ENCODE assay signal across 8 cellular contexts in the genomic region with DNA sequence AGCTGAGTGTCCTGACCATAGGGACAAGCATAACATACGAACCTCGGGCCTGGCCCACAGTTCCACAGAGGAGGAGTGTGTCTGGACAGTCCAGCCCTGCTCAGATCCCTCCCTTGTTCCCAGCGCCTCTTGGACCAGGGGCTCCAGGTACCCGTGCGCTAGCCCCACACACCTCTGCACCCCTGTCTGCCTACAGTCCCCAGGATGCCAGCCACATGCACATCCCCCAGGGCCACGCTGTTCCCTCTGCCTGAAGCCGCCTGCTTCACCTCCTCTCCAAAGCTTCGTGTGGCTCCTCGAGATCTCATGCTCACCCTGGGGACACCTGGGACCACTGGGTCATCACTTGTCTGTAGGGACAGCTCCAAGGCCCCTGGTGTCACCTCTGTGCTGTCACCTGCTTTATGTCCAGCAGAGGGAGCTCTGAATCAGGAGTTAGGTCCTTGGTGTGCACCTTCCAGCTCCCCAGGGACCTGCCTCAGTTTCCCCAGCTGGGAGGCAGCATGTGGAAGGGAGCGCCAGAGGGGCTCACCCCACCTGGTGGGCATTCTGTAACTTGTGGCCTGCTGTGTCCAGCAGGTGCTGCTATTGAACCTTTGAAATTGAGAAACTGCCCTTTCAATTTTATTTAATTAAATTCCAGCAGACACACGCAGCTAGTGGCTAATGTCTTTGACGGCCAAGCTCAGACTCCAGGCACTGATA. TPM values are rescaled to one million over a fixed set of nuclear protein-coding genes. Genes with fewer than 3 reads are reported as not detected.
DNase-seq lines count a peak whose midpoint lies in the region; ATAC-seq and TF ChIP-seq lines count a peak whose summit lies in the region.

No MANE protein-coding gene starts in this region.

- H3K27ac ChIP-seq in Panc1 (ENCODE audit: low read length) (peak overlapping the region; percentile 54), left ventricle myocardium inferior (replicated peaks) (no peak overlapping the region)

- H3K4me1 ChIP-seq in Panc1 (ENCODE audit: control insufficient read depth, insufficient read depth, low read length), result peaks cover 24% of the 10 kb centered on the region
- H3K4me1 ChIP-seq in left ventricle myocardium inferior, result peaks cover 10% of the 10 kb centered on the region

- intact Hi-C loops in Panc1 (cut with micrococcal nuclease; ENCODE audit: unreplicated experiment), result loop anchor here (5.0 kb wide), 1 partner anchor 69 kb away; a partner anchor contains a TSS
- intact Hi-C loops in left ventricle myocardium inferior (cut with micrococcal nuclease), result no loop called here

- POLR2A ChIA-PET in Panc1 (lab: Charles Lee), result interaction anchor here (1.1 kb wide), 1 partner anchor 12 kb away, joined by 3 read pairs; no protein-coding TSS in a partner anchor

- H3K4me3 ChIP-seq in GM12864 (ENCODE audit: low read depth, low read length), result no peak overlapping the region
- no peak overlapping the region for H3K4me3 ChIP-seq in Panc1 (ENCODE audit: low read depth in 2 of 2, low read length in 2 of 2)
- H3K4me3 ChIP-seq in left ventricle myocardium inferior, result no peak overlapping the region

- CTCF ChIA-PET in Panc1 (lab: Charles Lee), result interaction anchor here (0.6 to 4.1 kb wide), 20 partner anchors 11 to 257 kb away, joined by 3 to 52 read pairs (median 5); a partner anchor contains a TSS

- H3K9me3 ChIP-seq in Panc1 (ENCODE audit: control insufficient read depth, insufficient read depth, low read depth, low read length) (no peaks in the 10 kb centered on the region), left ventricle myocardium inferior (replicated peaks) (no peaks in the 10 kb centered on the region)

- in situ Hi-C loops in Panc1 (cut with HindIII; ENCODE audit: low pct_unique_long_range_greater_than_20kb, low sequenced_read_pairs), result loop anchor here (5.0 kb wide), 1 partner anchor 54 kb away; no protein-coding TSS in a partner anchor

- H3K27me3 ChIP-seq in Panc1 (ENCODE audit: control insufficient read depth, insufficient read depth, low read length), result no peaks in the 10 kb centered on the region
- H3K27me3 ChIP-seq in left ventricle myocardium inferior (ENCODE audit: low read depth), result peaks cover 33% of the 10 kb centered on the region

- peak; percentile 88 for TF ChIP-seq CTCF in GM12864 (IDR thresholded peaks at IDR 0.05; ENCODE audit: low read depth, low read length, missing control alignments)
- TF ChIP-seq CTCF in Panc1 (IDR thresholded peaks at IDR 0.05), result peak; percentile 94
- peak; percentile 79 for TF ChIP-seq CTCF in left ventricle myocardium inferior (IDR thresholded peaks at IDR 0.05; ENCODE audit: borderline replicate concordance)

- no TSS peak for BruUV-seq in Panc1 (replicated peaks; lab: Mats Ljungman, UMichigan)

- H3K36me3 ChIP-seq in Panc1 (ENCODE audit: control insufficient read depth, insufficient read depth, low read length), result no peaks in the 10 kb centered on the region
- H3K36me3 ChIP-seq in left ventricle myocardium inferior, result no peaks in the 10 kb centered on the region

- DNase-seq in A172 (ENCODE audit: low spot score) (peak; percentile 33), GM12864 (ENCODE audit: low read depth) (no peak), Panc1 (ENCODE audit: low read depth, low spot score) (no peak), left ventricle myocardium inferior (no peak)
- DNase-seq in activated naive CD4-positive, alpha-beta T cell treated with Interleukin-2 at 50 U/mL for 16 hours, result peak; percentile 49
- peak; percentile 22 to 36 for DNase-seq in stimulated activated CD4-positive, alpha-beta T cell treated with anti-CD3 and anti-CD28 coated beads, Interleukin-1b, Interleukin-23, amount 100 ng/mL, for 4 hours (ENCODE audit: low read depth in 2 of 2)

- ATAC-seq in Panc1, result peak; percentile 69
- no peak for ATAC-seq in GM21367 (IDR thresholded peaks at IDR 0.05; ENCODE audit: unreplicated experiment)
- ATAC-seq in GM18511 (IDR thresholded peaks at IDR 0.05; ENCODE audit: unreplicated experiment), result no peak

RNA-seq across cellular contexts. Expression of a gene that starts 7.3 kb away (rescaled TPM):
- total RNA-seq in A172 (2014; rRNA removed; shearing (Covaris generic)), result 21.7 and 27.0 TPM in 2 replicates
- total RNA-seq in Panc1 (2021; ENCODE audit: unreplicated experiment), result 43.0 TPM
- polyA plus RNA-seq in Panc1 (2012; ENCODE audit: insufficient read length), result 24.9 TPM
- total RNA-seq in left ventricle myocardium inferior, result 22.2 TPM

RNA-seq across cellular contexts. Expression of a gene that starts 12.4 kb away (rescaled TPM):
- 0.19 TPM in 1 of 2 replicates, not detected in the other for total RNA-seq in A172 (2014; rRNA removed; shearing (Covaris generic))
- total RNA-seq in Panc1 (2021; ENCODE audit: unreplicated experiment) (9.0 TPM), left ventricle myocardium inferior (0.27 TPM)
- polyA plus RNA-seq in Panc1 (2012; ENCODE audit: insufficient read length), result 3.9 TPM

RNA-seq across cellular contexts. Expression of a gene that starts 31.0 kb away (rescaled TPM):
- not detected in 2 replicates for total RNA-seq in A172 (2014; rRNA removed; shearing (Covaris generic))
- total RNA-seq in Panc1 (2021; ENCODE audit: unreplicated experiment), result 5.5 TPM
- 3.2 TPM for polyA plus RNA-seq in Panc1 (2012; ENCODE audit: insufficient read length)
- not detected for total RNA-seq in left ventricle myocardium inferior

RNA-seq across cellular contexts. Expression of a gene that starts 49.3 kb away (rescaled TPM):
- 64.4 and 65.8 TPM in 2 replicates for total RNA-seq in A172 (2014; rRNA removed; shearing (Covaris generic))
- 110 TPM for total RNA-seq in Panc1 (2021; ENCODE audit: unreplicated experiment)
- 124 TPM for polyA plus RNA-seq in Panc1 (2012; ENCODE audit: insufficient read length)
- 33.4 TPM for total RNA-seq in left ventricle myocardium inferior

Comparison
In these comparisons a context has a peak if more than half of its experiments do, and no peak if none do; other contexts are left out.
1. DNase-seq: peak in A172 (single experiment), activated naive CD4-positive, alpha-beta T cell treated with Interleukin-2 at 50 U/mL for 16 hours (single experiment) and stimulated activated CD4-positive, alpha-beta T cell treated with anti-CD3 and anti-CD28 coated beads, Interleukin-1b, Interleukin-23, amount 100 ng/mL, for 4 hours (2 of 2); none in GM12864 (single experiment), Panc1 (single experiment) and left ventricle myocardium inferior (single experiment).
2. Peak in every context shown above with its lines, with median percentiles within 50 percentile points of each other: CTCF ChIP-seq.